ENCODE assay signal across 12 cellular contexts in the genomic region with DNA sequence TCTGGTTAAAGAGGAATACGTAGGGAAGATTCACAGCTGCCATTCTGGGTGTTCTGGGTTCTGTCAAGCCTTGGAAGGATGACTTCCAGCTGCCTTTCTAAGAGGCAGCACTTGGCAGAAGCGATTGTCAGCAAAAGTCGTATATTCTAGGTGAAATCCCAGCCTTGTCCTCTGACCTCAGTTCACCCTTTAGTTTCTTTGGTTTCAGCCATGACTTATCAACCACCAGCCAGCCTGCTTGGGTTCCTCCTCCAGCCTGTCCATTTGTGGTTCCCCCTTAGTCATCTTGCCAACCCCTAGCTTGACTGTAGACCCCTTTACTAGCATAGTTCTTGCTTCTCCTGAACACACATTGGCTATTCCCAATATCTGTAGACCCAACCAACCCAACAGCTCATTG.
A peak's percentile ranks its signal among the peaks of the same experiment; 100 is the strongest.
DNase-seq lines count a peak whose midpoint lies in the region; ATAC-seq and TF ChIP-seq lines count a peak whose summit lies in the region.
"Had no signal": no experiment of that assay in that cellular context is flagged by ENCODE, and none has a peak within 500 bp of the region (broad histone marks: within the 10 kb centered on the region; RNA-seq: fewer than 3 reads in every experiment).

No MANE protein-coding gene starts in this region.

- no peaks in the 10 kb centered on the region for H4K20me1 ChIP-seq in PC-9 (ENCODE audit: insufficient read depth)

- no peak overlapping the region for H3K4me2 ChIP-seq in PC-9

- in situ Hi-C loops in brain microvascular endothelial cell (cut with HindIII; ENCODE audit: low pct_ligation_motif_present, low sequenced_read_pairs), result no loop called here

- no peak for DNase-seq in activated T-cell treated with anti-CD3 and anti-CD28 coated beads, Interleukin-2, amount 50 U/mL, for 24 hours
- no peak for DNase-seq in activated T-cell treated with anti-CD3 and anti-CD28 coated beads, Interleukin-2, amount 50 U/mL, for 1 hour
- no peak for DNase-seq in PC-9
- DNase-seq in brain microvascular endothelial cell, result no peak
- DNase-seq in stimulated activated naive CD8-positive, alpha-beta T cell treated with anti-CD3 and anti-CD28 coated beads, Interleukin-15, Interleukin-2, amounts not matched to agents 100 U/mL and 50 U/mL, for 24 hours, result no peak
- DNase-seq in NCI-H774 (lab: John Stamatoyannopoulos, UW), result no peak
- DNase-seq in NCI-H2171 treated with DMSO at 0.1 percent for 48 hours (lab: John Stamatoyannopoulos, UW), result no peak
- DNase-seq: activated CD4-positive, CD25-positive, alpha-beta regulatory T cell; caudate nucleus; Karpas-422; upper lobe of left lung had no signal

- peaks cover 39% of the 10 kb centered on the region; the same call in 1 of the 2 replicates for H3F3A ChIP-seq in PC-9 (ENCODE audit: insufficient read depth, low read depth)

- H3K36me3 Mint-ChIP-seq in activated T-cell treated with anti-CD3 and anti-CD28 coated beads, Interleukin-2, amount 50 U/mL, for 24 hours (ENCODE audit: low read depth), result no peaks in the 10 kb centered on the region

- H3K4me3 ChIP-seq in PC-9, result no peak overlapping the region
- no peak overlapping the region for H3K4me3 ChIP-seq in brain microvascular endothelial cell (ENCODE audit: low read depth, low read length)
- H3K4me3 ChIP-seq: upper lobe of left lung had no signal

- H3K79me2 ChIP-seq in PC-9 (ENCODE audit: low read depth), result no peaks in the 10 kb centered on the region

- H3K4me1 ChIP-seq in PC-9 (replicated peaks; ENCODE audit: insufficient read depth), result peaks cover 76% of the 10 kb centered on the region

- TF ChIP-seq CTCF in PC-9 (conservative IDR thresholded peaks at IDR 0.05) (no peak), brain microvascular endothelial cell (IDR thresholded peaks at IDR 0.05; ENCODE audit: low read depth, low read length, missing control alignments) (no peak)

- H3K36me3 ChIP-seq in PC-9 (ENCODE audit: low read depth), result no peaks in the 10 kb centered on the region
- no peaks in the 10 kb centered on the region for H3K36me3 ChIP-seq in brain microvascular endothelial cell (replicated peaks)
- H3K36me3 ChIP-seq: upper lobe of left lung had no signal

- CTCF ChIA-PET in PC-9 (lab: Charles Lee), result interaction anchor here (0.6 kb wide), 1 partner anchor 110 kb away, joined by 3 read pairs; no protein-coding TSS in a partner anchor

- intact Hi-C loops in PC-9 (cut with micrococcal nuclease; ENCODE audit: unreplicated experiment), result no loop called here

- ATAC-seq in stimulated activated naive CD8-positive, alpha-beta T cell treated with anti-CD3 and anti-CD28 coated beads, Interleukin-15, Interleukin-2, amounts not matched to agents 100 U/mL and 50 U/mL, for 24 hours, result peak; percentile 62
- no peak for ATAC-seq in HG03520 (IDR thresholded peaks at IDR 0.05; ENCODE audit: unreplicated experiment)

- no peaks in the 10 kb centered on the region for H3K27me3 Mint-ChIP-seq in activated T-cell treated with anti-CD3 and anti-CD28 coated beads, Interleukin-2, amount 50 U/mL, for 24 hours

- H3K4me3 Mint-ChIP-seq in activated T-cell treated with anti-CD3 and anti-CD28 coated beads, Interleukin-2, amount 50 U/mL, for 24 hours, result no peak overlapping the region

- H3K27ac ChIP-seq in PC-9 (peak overlapping the region; percentile 5; the same call in 1 of the 2 replicates), brain microvascular endothelial cell (peak overlapping the region; percentile 71)

- H3K9me3 ChIP-seq in PC-9 (ENCODE audit: insufficient read depth, low read depth), result no peaks in the 10 kb centered on the region
- H3K9me3 ChIP-seq: upper lobe of left lung had no signal

- no peak overlapping the region for H2AFZ ChIP-seq in PC-9

- no peaks in the 10 kb centered on the region for H3K27me3 ChIP-seq in PC-9 (ENCODE audit: insufficient read depth, low read depth)
- H3K27me3 ChIP-seq in brain microvascular endothelial cell (replicated peaks), result no peaks in the 10 kb centered on the region
- H3K27me3 ChIP-seq: upper lobe of left lung had no signal

- POLR2A ChIA-PET in PC-9 (lab: Charles Lee; ENCODE audit: unreplicated experiment), result interaction anchor here (0.7 kb wide), 1 partner anchor 11 kb away, joined by 3 read pairs; no protein-coding TSS in a partner anchor

- BruUV-seq in PC-9 (replicated peaks; lab: Mats Ljungman, UMichigan), result no TSS peak

- peak overlapping the region; percentile 42 for H3K27ac Mint-ChIP-seq in activated T-cell treated with anti-CD3 and anti-CD28 coated beads, Interleukin-2, amount 50 U/mL, for 24 hours

- peaks cover 7% of the 10 kb centered on the region for H3K9me3 Mint-ChIP-seq in activated T-cell treated with anti-CD3 and anti-CD28 coated beads, Interleukin-2, amount 50 U/mL, for 24 hours

- H3K9me2 ChIP-seq in PC-9 (ENCODE audit: insufficient read depth), result no peaks in the 10 kb centered on the region

- peaks cover 84% of the 10 kb centered on the region for H3K4me1 Mint-ChIP-seq in activated T-cell treated with anti-CD3 and anti-CD28 coated beads, Interleukin-2, amount 50 U/mL, for 24 hours (ENCODE audit: low read depth)
